8 cellular contexts compared by ENCODE assay signal in the genomic region with DNA sequence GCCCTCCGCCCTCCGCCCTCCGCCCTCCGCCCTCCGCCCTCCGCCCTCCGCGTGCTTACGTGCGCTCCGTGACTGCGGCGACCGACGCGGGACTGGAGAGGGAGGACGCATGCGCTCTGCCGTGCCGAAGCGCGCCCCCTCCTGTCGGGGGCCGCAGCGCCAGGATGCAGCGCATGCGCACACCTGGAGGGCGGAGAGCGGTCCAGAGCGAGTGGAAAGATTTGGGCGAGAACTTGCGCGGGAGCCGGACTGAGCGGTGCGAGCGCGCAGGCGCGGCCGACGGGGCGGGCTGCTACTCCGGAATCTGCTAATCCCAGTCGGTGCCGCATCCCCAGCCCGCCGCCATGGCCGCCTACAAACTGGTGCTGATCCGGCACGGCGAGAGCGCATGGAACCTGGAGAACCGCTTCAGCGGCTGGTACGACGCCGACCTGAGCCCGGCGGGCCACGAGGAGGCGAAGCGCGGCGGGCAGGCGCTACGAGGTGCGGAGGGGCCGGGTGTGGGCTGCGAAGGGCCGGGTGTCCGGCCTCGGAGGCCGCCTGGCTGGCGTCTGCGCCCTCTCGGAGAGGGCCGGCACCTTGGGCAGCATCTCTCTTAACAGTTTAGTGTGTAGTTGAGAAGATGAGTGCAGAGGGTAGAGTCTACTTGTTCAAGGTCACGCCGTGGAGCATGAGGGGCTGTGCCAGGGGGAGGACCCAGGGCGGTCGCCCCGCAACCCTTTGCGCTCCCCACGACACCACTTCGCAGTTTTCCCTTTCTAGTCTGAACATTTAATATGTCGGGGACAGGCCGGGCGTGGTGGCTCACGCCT. TPM values are rescaled to one million over a fixed set of nuclear protein-coding genes. Genes with fewer than 3 reads are reported as not detected.
A peak's percentile ranks its signal among the peaks of the same experiment; 100 is the strongest.
DNase-seq lines count a peak whose midpoint lies in the region; ATAC-seq and TF ChIP-seq lines count a peak whose summit lies in the region.

A gene (plus strand): TSS at position 228 of the 812 bp plus-strand sequence. CDS start 117 bp downstream, at position 345.

- H3K36me3 ChIP-seq in BLaER1: peaks cover 36% of the 10 kb centered on the region
- peaks cover 7% of the 10 kb centered on the region for H3K36me3 ChIP-seq in colonic mucosa

- H3K9me3 ChIP-seq in BLaER1 (no peaks in the 10 kb centered on the region), colonic mucosa (no peaks in the 10 kb centered on the region)

- H3K4me3 ChIP-seq in BLaER1 (peak within 1 kb of the TSS; percentile 91), colonic mucosa (peak within 1 kb of the TSS; percentile 96)

- ATAC-seq in HG03460 (IDR thresholded peaks at IDR 0.05; ENCODE audit: unreplicated experiment): peak; percentile 78

- peaks cover 42% of the 10 kb centered on the region for H4K20me1 ChIP-seq in BLaER1

- H3K27ac ChIP-seq in BLaER1 (peak within 1 kb of the TSS; percentile 88), colonic mucosa (peak within 1 kb of the TSS; percentile 94)

- TF ChIP-seq CTCF in colonic mucosa (IDR thresholded peaks at IDR 0.05): peak; percentile 45

- peak within 1 kb of the TSS; percentile 96 for H3K4me2 ChIP-seq in BLaER1

- DNase-seq in GM19240 (ENCODE audit: insufficient read length, low spot score) (peak; percentile 93), NCI-H524 treated with DMSO at 0.1 percent for 48 hours (lab: John Stamatoyannopoulos, UW) (peak; percentile 65), colonic mucosa (peak; percentile 95), left kidney (ENCODE audit: low read depth, low spot score) (peak; percentile 98)
- DNase-seq in activated CD4-positive, alpha-beta T cell treated with anti-CD3 and anti-CD28 coated beads for 48 hours: peak; percentile 97
- DNase-seq in stimulated activated CD4-positive, alpha-beta T cell treated with anti-CD3 and anti-CD28 coated beads, Interleukin-2, amount 100 ng/mL, for 24 hours: peak; percentile 94

- H3K9ac ChIP-seq in BLaER1: peak within 1 kb of the TSS; percentile 95
- peak within 1 kb of the TSS; percentile 85 to 99 for H3K9ac ChIP-seq in colonic mucosa (ENCODE audit: low read depth in 2 of 2, low read length in 2 of 2)

- intact Hi-C loops in colonic mucosa (cut with DNase I): no loop called here

- H3K4me1 ChIP-seq in BLaER1 (peaks cover 57% of the 10 kb centered on the region), colonic mucosa (peaks cover 13% of the 10 kb centered on the region)

- H3K27me3 ChIP-seq in BLaER1 (no peaks in the 10 kb centered on the region), colonic mucosa (no peaks in the 10 kb centered on the region)

RNA-seq across cellular contexts. Expression of the gene that starts here (rescaled TPM):
- 100 to 1,000 TPM; 392 to 453 TPM for total RNA-seq in colonic mucosa

Comparison
In these comparisons a context has a peak if more than half of its experiments do, and no peak if none do; other contexts are left out.
1. Peak in every context shown above with its lines: DNase-seq, ATAC-seq, H3K4me3 ChIP-seq and H3K27ac ChIP-seq.